Comparison of ENCODE assay signal across 1 cellular context in the genomic region with DNA sequence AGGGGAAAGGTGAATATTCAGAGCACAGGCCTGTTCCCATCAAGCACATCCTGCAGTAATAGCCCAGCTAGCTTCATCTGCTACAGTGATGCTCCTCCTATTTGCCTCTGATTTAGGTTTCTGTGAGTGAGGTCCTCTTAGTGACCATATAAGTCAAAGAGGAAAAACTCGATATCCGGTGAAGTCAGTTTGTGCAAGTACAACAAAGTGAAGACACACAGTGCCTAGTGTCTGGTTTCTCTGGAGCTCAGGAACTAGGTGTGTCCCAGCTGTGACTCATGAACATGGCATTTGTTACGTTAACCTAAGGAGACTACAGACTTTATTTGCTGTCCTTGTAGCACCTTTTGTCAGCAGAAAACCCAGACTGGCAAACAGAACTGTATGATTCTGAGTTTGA.
TF ChIP-seq lines count a peak whose summit lies in the region.

No MANE protein-coding gene starts in this region.

TF ChIP-seq in HepG2, 621 proteins besides CTCF, POLR2A, EP300 and RAD21 (continues in another document):
- TF ChIP-seq, protein P1, sequence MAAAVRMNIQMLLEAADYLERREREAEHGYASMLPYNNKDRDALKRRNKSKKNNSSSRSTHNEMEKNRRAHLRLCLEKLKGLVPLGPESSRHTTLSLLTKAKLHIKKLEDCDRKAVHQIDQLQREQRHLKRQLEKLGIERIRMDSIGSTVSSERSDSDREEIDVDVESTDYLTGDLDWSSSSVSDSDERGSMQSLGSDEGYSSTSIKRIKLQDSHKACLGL (CRISPR knock-in tag; IDR thresholded peaks at IDR 0.05), result no peak
- no peak for TF ChIP-seq HOXA7 (CRISPR knock-in tag; IDR thresholded peaks at IDR 0.05)
- peak; percentile 58; the same call in 1 of the 2 replicates for TF ChIP-seq KAT8 (CRISPR knock-in tag; IDR thresholded peaks at IDR 0.05)
- TF ChIP-seq FOXK2 (IDR thresholded peaks at IDR 0.05), result no peak
- TF ChIP-seq, protein P2, sequence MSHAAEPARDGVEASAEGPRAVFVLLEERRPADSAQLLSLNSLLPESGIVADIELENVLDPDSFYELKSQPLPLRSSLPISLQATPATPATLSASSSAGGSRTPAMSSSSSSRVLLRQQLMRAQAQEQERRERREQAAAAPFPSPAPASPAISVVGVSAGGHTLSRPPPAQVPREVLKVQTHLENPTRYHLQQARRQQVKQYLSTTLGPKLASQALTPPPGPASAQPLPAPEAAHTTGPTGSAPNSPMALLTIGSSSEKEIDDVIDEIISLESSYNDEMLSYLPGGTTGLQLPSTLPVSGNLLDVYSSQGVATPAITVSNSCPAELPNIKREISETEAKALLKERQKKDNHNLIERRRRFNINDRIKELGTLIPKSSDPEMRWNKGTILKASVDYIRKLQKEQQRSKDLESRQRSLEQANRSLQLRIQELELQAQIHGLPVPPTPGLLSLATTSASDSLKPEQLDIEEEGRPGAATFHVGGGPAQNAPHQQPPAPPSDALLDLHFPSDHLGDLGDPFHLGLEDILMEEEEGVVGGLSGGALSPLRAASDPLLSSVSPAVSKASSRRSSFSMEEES (CRISPR knock-in tag; IDR thresholded peaks at IDR 0.05), result no peak
- TF ChIP-seq, protein P3, sequence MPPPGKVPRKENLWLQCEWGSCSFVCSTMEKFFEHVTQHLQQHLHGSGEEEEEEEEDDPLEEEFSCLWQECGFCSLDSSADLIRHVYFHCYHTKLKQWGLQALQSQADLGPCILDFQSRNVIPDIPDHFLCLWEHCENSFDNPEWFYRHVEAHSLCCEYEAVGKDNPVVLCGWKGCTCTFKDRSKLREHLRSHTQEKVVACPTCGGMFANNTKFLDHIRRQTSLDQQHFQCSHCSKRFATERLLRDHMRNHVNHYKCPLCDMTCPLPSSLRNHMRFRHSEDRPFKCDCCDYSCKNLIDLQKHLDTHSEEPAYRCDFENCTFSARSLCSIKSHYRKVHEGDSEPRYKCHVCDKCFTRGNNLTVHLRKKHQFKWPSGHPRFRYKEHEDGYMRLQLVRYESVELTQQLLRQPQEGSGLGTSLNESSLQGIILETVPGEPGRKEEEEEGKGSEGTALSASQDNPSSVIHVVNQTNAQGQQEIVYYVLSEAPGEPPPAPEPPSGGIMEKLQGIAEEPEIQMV (CRISPR knock-in tag; IDR thresholded peaks at IDR 0.05; ENCODE audit: low read depth), result no peak
- TF ChIP-seq POGZ (CRISPR knock-in tag; IDR thresholded peaks at IDR 0.05), result peak; percentile 69
- TF ChIP-seq BCL6 (CRISPR knock-in tag; IDR thresholded peaks at IDR 0.05), result peak; percentile 43
- TF ChIP-seq, protein P4, sequence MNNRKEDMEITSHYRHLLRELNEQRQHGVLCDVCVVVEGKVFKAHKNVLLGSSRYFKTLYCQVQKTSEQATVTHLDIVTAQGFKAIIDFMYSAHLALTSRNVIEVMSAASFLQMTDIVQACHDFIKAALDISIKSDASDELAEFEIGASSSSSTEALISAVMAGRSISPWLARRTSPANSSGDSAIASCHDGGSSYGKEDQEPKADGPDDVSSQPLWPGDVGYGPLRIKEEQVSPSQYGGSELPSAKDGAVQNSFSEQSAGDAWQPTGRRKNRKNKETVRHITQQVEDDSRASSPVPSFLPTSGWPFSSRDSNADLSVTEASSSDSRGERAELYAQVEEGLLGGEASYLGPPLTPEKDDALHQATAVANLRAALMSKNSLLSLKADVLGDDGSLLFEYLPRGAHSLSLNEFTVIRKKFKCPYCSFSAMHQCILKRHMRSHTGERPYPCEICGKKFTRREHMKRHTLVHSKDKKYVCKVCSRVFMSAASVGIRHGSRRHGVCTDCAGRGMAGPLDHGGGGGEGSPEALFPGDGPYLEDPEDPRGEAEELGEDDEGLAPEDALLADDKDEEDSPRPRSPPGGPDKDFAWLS (CRISPR knock-in tag; IDR thresholded peaks at IDR 0.05; ENCODE audit: borderline replicate concordance), result no peak
- TF ChIP-seq ZBTB3 (CRISPR knock-in tag; IDR thresholded peaks at IDR 0.05; ENCODE audit: borderline replicate concordance, low read depth), result no peak
- TF ChIP-seq, protein P5, sequence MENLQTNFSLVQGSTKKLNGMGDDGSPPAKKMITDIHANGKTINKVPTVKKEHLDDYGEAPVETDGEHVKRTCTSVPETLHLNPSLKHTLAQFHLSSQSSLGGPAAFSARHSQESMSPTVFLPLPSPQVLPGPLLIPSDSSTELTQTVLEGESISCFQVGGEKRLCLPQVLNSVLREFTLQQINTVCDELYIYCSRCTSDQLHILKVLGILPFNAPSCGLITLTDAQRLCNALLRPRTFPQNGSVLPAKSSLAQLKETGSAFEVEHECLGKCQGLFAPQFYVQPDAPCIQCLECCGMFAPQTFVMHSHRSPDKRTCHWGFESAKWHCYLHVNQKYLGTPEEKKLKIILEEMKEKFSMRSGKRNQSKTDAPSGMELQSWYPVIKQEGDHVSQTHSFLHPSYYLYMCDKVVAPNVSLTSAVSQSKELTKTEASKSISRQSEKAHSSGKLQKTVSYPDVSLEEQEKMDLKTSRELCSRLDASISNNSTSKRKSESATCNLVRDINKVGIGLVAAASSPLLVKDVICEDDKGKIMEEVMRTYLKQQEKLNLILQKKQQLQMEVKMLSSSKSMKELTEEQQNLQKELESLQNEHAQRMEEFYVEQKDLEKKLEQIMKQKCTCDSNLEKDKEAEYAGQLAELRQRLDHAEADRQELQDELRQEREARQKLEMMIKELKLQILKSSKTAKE (CRISPR knock-in tag; IDR thresholded peaks at IDR 0.05; ENCODE audit: borderline replicate concordance), result peak; percentile 43; the same call in 1 of the 2 replicates
- no peak for TF ChIP-seq PRMT3 (CRISPR knock-in tag; IDR thresholded peaks at IDR 0.05; ENCODE audit: borderline replicate concordance, low read depth)
- no peak for TF ChIP-seq ZBTB38 (CRISPR knock-in tag; IDR thresholded peaks at IDR 0.05)
- TF ChIP-seq KAT2B (IDR thresholded peaks at IDR 0.05; ENCODE audit: borderline replicate concordance, low read depth, low read length), result no peak
- peak; percentile 88 for TF ChIP-seq SRF (IDR thresholded peaks at IDR 0.05; ENCODE audit: low read depth, low read length)
- no peak for TF ChIP-seq ZNF607 (CRISPR knock-in tag; IDR thresholded peaks at IDR 0.05; ENCODE audit: borderline replicate concordance)
- peak; percentile 18; the same call in 1 of the 2 replicates for TF ChIP-seq ISL2 (CRISPR knock-in tag; IDR thresholded peaks at IDR 0.05)
- TF ChIP-seq DNMT1 (CRISPR knock-in tag; IDR thresholded peaks at IDR 0.05), result no peak
- no peak for TF ChIP-seq SNRNP70 (IDR thresholded peaks at IDR 0.05; ENCODE audit: low read depth, low read length)
- TF ChIP-seq MXD4 (CRISPR knock-in tag; IDR thresholded peaks at IDR 0.05), result no peak
- TF ChIP-seq, protein P6, sequence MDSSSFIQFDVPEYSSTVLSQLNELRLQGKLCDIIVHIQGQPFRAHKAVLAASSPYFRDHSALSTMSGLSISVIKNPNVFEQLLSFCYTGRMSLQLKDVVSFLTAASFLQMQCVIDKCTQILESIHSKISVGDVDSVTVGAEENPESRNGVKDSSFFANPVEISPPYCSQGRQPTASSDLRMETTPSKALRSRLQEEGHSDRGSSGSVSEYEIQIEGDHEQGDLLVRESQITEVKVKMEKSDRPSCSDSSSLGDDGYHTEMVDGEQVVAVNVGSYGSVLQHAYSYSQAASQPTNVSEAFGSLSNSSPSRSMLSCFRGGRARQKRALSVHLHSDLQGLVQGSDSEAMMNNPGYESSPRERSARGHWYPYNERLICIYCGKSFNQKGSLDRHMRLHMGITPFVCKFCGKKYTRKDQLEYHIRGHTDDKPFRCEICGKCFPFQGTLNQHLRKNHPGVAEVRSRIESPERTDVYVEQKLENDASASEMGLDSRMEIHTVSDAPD (CRISPR knock-in tag; IDR thresholded peaks at IDR 0.05), result no peak
- TF ChIP-seq, protein P7, sequence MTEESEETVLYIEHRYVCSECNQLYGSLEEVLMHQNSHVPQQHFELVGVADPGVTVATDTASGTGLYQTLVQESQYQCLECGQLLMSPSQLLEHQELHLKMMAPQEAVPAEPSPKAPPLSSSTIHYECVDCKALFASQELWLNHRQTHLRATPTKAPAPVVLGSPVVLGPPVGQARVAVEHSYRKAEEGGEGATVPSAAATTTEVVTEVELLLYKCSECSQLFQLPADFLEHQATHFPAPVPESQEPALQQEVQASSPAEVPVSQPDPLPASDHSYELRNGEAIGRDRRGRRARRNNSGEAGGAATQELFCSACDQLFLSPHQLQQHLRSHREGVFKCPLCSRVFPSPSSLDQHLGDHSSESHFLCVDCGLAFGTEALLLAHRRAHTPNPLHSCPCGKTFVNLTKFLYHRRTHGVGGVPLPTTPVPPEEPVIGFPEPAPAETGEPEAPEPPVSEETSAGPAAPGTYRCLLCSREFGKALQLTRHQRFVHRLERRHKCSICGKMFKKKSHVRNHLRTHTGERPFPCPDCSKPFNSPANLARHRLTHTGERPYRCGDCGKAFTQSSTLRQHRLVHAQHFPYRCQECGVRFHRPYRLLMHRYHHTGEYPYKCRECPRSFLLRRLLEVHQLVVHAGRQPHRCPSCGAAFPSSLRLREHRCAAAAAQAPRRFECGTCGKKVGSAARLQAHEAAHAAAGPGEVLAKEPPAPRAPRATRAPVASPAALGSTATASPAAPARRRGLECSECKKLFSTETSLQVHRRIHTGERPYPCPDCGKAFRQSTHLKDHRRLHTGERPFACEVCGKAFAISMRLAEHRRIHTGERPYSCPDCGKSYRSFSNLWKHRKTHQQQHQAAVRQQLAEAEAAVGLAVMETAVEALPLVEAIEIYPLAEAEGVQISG (CRISPR knock-in tag; IDR thresholded peaks at IDR 0.05), result 0 out of 2 replicates have a peak, but pooled peaks have one; percentile 32
- no peak for TF ChIP-seq ZKSCAN1 (IDR thresholded peaks at IDR 0.05; ENCODE audit: low read length)
- no peak for TF ChIP-seq SAFB2 (CRISPR knock-in tag; IDR thresholded peaks at IDR 0.05; ENCODE audit: borderline replicate concordance, low read depth)
- TF ChIP-seq, protein P8, sequence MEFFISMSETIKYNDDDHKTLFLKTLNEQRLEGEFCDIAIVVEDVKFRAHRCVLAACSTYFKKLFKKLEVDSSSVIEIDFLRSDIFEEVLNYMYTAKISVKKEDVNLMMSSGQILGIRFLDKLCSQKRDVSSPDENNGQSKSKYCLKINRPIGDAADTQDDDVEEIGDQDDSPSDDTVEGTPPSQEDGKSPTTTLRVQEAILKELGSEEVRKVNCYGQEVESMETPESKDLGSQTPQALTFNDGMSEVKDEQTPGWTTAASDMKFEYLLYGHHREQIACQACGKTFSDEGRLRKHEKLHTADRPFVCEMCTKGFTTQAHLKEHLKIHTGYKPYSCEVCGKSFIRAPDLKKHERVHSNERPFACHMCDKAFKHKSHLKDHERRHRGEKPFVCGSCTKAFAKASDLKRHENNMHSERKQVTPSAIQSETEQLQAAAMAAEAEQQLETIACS (CRISPR knock-in tag; IDR thresholded peaks at IDR 0.05), result no peak
- TF ChIP-seq, protein P9, sequence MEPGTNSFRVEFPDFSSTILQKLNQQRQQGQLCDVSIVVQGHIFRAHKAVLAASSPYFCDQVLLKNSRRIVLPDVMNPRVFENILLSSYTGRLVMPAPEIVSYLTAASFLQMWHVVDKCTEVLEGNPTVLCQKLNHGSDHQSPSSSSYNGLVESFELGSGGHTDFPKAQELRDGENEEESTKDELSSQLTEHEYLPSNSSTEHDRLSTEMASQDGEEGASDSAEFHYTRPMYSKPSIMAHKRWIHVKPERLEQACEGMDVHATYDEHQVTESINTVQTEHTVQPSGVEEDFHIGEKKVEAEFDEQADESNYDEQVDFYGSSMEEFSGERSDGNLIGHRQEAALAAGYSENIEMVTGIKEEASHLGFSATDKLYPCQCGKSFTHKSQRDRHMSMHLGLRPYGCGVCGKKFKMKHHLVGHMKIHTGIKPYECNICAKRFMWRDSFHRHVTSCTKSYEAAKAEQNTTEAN (CRISPR knock-in tag; conservative IDR thresholded peaks at IDR 0.05), result peak; percentile 86
- TF ChIP-seq, protein P10, sequence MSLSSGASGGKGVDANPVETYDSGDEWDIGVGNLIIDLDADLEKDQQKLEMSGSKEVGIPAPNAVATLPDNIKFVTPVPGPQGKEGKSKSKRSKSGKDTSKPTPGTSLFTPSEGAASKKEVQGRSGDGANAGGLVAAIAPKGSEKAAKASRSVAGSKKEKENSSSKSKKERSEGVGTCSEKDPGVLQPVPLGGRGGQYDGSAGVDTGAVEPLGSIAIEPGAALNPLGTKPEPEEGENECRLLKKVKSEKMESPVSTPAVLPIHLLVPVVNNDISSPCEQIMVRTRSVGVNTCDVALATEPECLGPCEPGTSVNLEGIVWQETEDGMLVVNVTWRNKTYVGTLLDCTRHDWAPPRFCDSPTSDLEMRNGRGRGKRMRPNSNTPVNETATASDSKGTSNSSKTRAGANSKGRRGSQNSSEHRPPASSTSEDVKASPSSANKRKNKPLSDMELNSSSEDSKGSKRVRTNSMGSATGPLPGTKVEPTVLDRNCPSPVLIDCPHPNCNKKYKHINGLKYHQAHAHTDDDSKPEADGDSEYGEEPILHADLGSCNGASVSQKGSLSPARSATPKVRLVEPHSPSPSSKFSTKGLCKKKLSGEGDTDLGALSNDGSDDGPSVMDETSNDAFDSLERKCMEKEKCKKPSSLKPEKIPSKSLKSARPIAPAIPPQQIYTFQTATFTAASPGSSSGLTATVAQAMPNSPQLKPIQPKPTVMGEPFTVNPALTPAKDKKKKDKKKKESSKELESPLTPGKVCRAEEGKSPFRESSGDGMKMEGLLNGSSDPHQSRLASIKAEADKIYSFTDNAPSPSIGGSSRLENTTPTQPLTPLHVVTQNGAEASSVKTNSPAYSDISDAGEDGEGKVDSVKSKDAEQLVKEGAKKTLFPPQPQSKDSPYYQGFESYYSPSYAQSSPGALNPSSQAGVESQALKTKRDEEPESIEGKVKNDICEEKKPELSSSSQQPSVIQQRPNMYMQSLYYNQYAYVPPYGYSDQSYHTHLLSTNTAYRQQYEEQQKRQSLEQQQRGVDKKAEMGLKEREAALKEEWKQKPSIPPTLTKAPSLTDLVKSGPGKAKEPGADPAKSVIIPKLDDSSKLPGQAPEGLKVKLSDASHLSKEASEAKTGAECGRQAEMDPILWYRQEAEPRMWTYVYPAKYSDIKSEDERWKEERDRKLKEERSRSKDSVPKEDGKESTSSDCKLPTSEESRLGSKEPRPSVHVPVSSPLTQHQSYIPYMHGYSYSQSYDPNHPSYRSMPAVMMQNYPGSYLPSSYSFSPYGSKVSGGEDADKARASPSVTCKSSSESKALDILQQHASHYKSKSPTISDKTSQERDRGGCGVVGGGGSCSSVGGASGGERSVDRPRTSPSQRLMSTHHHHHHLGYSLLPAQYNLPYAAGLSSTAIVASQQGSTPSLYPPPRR (CRISPR knock-in tag; IDR thresholded peaks at IDR 0.05; ENCODE audit: borderline replicate concordance), result peak; percentile 23; the same call in 1 of the 2 replicates
- TF ChIP-seq ZNF331 (CRISPR knock-in tag; IDR thresholded peaks at IDR 0.05), result peak; percentile 74; the same call in 1 of the 2 replicates
- no peak for TF ChIP-seq NPAS2 (CRISPR knock-in tag; IDR thresholded peaks at IDR 0.05; ENCODE audit: borderline replicate concordance)
- TF ChIP-seq, protein P11, sequence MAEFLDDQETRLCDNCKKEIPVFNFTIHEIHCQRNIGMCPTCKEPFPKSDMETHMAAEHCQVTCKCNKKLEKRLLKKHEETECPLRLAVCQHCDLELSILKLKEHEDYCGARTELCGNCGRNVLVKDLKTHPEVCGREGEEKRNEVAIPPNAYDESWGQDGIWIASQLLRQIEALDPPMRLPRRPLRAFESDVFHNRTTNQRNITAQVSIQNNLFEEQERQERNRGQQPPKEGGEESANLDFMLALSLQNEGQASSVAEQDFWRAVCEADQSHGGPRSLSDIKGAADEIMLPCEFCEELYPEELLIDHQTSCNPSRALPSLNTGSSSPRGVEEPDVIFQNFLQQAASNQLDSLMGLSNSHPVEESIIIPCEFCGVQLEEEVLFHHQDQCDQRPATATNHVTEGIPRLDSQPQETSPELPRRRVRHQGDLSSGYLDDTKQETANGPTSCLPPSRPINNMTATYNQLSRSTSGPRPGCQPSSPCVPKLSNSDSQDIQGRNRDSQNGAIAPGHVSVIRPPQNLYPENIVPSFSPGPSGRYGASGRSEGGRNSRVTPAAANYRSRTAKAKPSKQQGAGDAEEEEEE (CRISPR knock-in tag; IDR thresholded peaks at IDR 0.05; ENCODE audit: borderline replicate concordance), result no peak
- TF ChIP-seq AGO2 (optimal IDR thresholded peaks at IDR 0.05; ENCODE audit: low read depth, low read length), result no peak
- TF ChIP-seq ZNF776 (CRISPR knock-in tag; IDR thresholded peaks at IDR 0.05), result no peak
- peak; percentile 77 for TF ChIP-seq JUN (CRISPR knock-in tag; IDR thresholded peaks at IDR 0.05)
